8 cellular contexts compared by ENCODE assay signal in genomic region chr5:53481887-53482716, GRCh38. TPM values are rescaled to one million over a fixed set of nuclear protein-coding genes. Genes with fewer than 3 reads are reported as not detected.
A peak's percentile ranks its signal among the peaks of the same experiment; 100 is the strongest.
DNase-seq lines count a peak whose midpoint lies in the region; ATAC-seq lines count a peak whose summit lies in the region.

No MANE protein-coding gene starts in this region.

- H3K9ac ChIP-seq in iPS-18a (ENCODE audit: low read length) = peak overlapping the region; percentile 85
- H3K9ac ChIP-seq in skeletal muscle satellite cell (ENCODE audit: low read depth, low read length) = peak overlapping the region; percentile 73

- H3K36me3 ChIP-seq in iPS-18a (ENCODE audit: control insufficient read depth, low read depth, low read length) (peaks cover 39% of the 10 kb centered on the region), skeletal muscle satellite cell (ENCODE audit: insufficient read depth, low read length) (no peaks in the 10 kb centered on the region)

- H3K9me3 ChIP-seq in iPS-18a (ENCODE audit: control insufficient read depth, low read depth, low read length) = no peaks in the 10 kb centered on the region
- no peaks in the 10 kb centered on the region for H3K9me3 ChIP-seq in skeletal muscle satellite cell (replicated peaks; ENCODE audit: low read length)

- H3K27ac ChIP-seq in iPS-18a (ENCODE audit: low read length) = peak overlapping the region; percentile 54

- peaks cover 7% of the 10 kb centered on the region for H3K4me1 ChIP-seq in iPS-18a (ENCODE audit: control insufficient read depth, low read depth, low read length)
- H3K4me1 ChIP-seq in skeletal muscle satellite cell (ENCODE audit: control insufficient read depth, insufficient read depth, low read length) = peaks cover 16% of the 10 kb centered on the region

- H3K4me2 ChIP-seq in skeletal muscle satellite cell (ENCODE audit: low read length) = peak overlapping the region; percentile 100

- DNase-seq in DMS114 treated with DMSO at 0.1 percent for 48 hours (lab: John Stamatoyannopoulos, UW; ENCODE audit: unreplicated experiment) = peak; percentile 29
- peak; percentile 83 for DNase-seq in SKM-1 treated with dmso at 0.1 percent for 144 hours (lab: John Stamatoyannopoulos, UW; ENCODE audit: unreplicated experiment)
- DNase-seq in astrocyte of the hippocampus (ENCODE audit: low read depth, low spot score) = peak; percentile 85
- DNase-seq in putamen (ENCODE audit: low spot score) = no peak

- H3K4me3 ChIP-seq in iPS-18a (ENCODE audit: low read length) (peak overlapping the region; percentile 99), skeletal muscle satellite cell (ENCODE audit: low read length) (peak overlapping the region; percentile 74)

- H3K27me3 ChIP-seq in iPS-18a (ENCODE audit: control insufficient read depth, insufficient read depth, low read length) (peaks cover 10% of the 10 kb centered on the region), skeletal muscle satellite cell (ENCODE audit: control insufficient read depth, insufficient read depth, low read length) (no peaks in the 10 kb centered on the region)

- ATAC-seq in GM19468 (IDR thresholded peaks at IDR 0.05; ENCODE audit: extremely low read depth, unreplicated experiment) = peak; percentile 33
- peak; percentile 62 for ATAC-seq in HG03571 (IDR thresholded peaks at IDR 0.05; ENCODE audit: unreplicated experiment)

RNA-seq across cellular contexts. Expression of gene FST, which starts 1.7 kb away (rescaled TPM):
- total RNA-seq in skeletal muscle satellite cell (2012; rRNA removed) = 27.4 and 35.2 TPM in 2 replicates
